ENCODE assay signal across 1 cellular context in the genomic region with DNA sequence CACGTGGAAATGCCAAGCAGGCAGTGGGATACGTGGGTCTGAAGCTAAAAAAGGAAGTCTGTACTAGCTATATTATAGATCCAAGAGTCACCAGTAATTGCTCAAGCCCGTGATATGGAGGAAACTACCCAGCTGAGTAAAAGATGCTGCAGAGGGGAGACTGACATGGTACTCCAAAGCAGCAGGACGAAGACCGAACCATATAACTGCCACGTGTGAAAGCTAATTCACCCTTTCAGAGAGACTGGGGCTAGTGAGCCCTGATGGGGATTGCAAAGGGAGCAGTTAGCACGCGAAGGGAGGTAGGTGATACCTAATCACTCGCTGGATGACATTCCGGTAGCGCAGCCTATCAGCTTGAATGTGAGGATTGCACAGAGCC.
TF ChIP-seq lines count a peak whose summit lies in the region.

No MANE protein-coding gene starts in this region.

TF ChIP-seq in neural cell, 6 proteins besides CTCF, POLR2A, EP300 and RAD21:
- TF ChIP-seq, protein P1, sequence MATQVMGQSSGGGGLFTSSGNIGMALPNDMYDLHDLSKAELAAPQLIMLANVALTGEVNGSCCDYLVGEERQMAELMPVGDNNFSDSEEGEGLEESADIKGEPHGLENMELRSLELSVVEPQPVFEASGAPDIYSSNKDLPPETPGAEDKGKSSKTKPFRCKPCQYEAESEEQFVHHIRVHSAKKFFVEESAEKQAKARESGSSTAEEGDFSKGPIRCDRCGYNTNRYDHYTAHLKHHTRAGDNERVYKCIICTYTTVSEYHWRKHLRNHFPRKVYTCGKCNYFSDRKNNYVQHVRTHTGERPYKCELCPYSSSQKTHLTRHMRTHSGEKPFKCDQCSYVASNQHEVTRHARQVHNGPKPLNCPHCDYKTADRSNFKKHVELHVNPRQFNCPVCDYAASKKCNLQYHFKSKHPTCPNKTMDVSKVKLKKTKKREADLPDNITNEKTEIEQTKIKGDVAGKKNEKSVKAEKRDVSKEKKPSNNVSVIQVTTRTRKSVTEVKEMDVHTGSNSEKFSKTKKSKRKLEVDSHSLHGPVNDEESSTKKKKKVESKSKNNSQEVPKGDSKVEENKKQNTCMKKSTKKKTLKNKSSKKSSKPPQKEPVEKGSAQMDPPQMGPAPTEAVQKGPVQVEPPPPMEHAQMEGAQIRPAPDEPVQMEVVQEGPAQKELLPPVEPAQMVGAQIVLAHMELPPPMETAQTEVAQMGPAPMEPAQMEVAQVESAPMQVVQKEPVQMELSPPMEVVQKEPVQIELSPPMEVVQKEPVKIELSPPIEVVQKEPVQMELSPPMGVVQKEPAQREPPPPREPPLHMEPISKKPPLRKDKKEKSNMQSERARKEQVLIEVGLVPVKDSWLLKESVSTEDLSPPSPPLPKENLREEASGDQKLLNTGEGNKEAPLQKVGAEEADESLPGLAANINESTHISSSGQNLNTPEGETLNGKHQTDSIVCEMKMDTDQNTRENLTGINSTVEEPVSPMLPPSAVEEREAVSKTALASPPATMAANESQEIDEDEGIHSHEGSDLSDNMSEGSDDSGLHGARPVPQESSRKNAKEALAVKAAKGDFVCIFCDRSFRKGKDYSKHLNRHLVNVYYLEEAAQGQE (IDR thresholded peaks at IDR 0.05; ENCODE audit: borderline replicate concordance), result no peak
- TF ChIP-seq TAF1 (IDR thresholded peaks at IDR 0.05; ENCODE audit: low read depth), result no peak
- TF ChIP-seq POLR2AphosphoS5 (IDR thresholded peaks at IDR 0.05), result no peak
- TF ChIP-seq SMC3 (conservative IDR thresholded peaks at IDR 0.05; ENCODE audit: poor library complexity), result no peak
- TF ChIP-seq EZH2 (IDR thresholded peaks at IDR 0.05; ENCODE audit: borderline replicate concordance, insufficient read depth, low read length, poor library complexity, severe bottlenecking), result no peak
